ENCODE assay signal across 15 cellular contexts in the genomic region with DNA sequence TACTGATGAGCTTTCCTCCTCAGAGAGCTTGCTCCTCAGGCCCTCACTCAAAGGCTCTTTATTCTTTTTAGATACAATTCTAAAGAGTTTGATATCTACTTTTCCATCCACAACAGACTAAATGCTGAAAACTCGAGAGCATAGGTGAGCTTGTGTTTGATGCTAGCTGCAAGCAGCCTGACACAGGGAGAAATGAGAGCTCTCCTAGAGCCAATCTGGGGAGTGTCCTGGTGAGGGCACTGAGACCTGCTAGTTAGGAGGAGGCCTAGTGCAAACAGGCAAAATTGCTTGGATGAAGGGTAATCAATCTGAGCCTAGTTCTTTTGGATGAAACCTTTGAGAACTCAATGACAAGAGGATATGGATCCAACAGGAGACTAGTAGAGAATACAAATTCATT.
A peak's percentile ranks its signal among the peaks of the same experiment; 100 is the strongest.
DNase-seq lines count a peak whose midpoint lies in the region; ATAC-seq and TF ChIP-seq lines count a peak whose summit lies in the region.
"Had no signal": no experiment of that assay in that cellular context is flagged by ENCODE, and none has a peak within 500 bp of the region (broad histone marks: within the 10 kb centered on the region; RNA-seq: fewer than 3 reads in every experiment).

No MANE protein-coding gene starts in this region.

- DNase-seq in NCI-H1417 (lab: John Stamatoyannopoulos, UW) (peak in 2 of 3 experiments; percentile 43 to 57), NCI-H1417 treated with DMSO at 0.1 percent for 48 hours (lab: John Stamatoyannopoulos, UW) (no peak), left lobe of liver (ENCODE audit: low spot score) (no peak), GM10248 (ENCODE audit: extremely low spot score) (no peak), NCI-H128 (lab: John Stamatoyannopoulos, UW; ENCODE audit: unreplicated experiment) (no peak)
- DNase-seq: activated CD4-positive, alpha-beta T cell treated with anti-CD3 and anti-CD28 coated beads, Interleukin-2, amount 10 ng/mL, durations not matched to agents 24 days and 14 days; activated naive CD4-positive, alpha-beta T cell treated with Interleukin-2 at 50 U/mL for 16 hours; CD4-positive, CD25-positive, alpha-beta regulatory T cell; natural killer cell; SK-N-SH; small intestine had no signal

- H3K27ac ChIP-seq in angular gyrus (ENCODE audit: low read depth, low read length): peak overlapping the region; percentile 99
- H3K27ac ChIP-seq in temporal lobe (ENCODE audit: low read depth, low read length): peak overlapping the region; percentile 99
- H3K27ac ChIP-seq: A549 had no signal

- TF ChIP-seq CTCF in GM10248 (IDR thresholded peaks at IDR 0.05; ENCODE audit: control extremely low read depth, extremely low read depth, low read depth, missing control alignments): no peak

- POLR2A ChIA-PET in GM10248 (lab: Yijun Ruan, JAX): no interaction called here

- peak; percentile 49 for ATAC-seq in left lobe of liver
- no peak for ATAC-seq in GM19324 (IDR thresholded peaks at IDR 0.05; ENCODE audit: low FRiP score, unreplicated experiment)
- ATAC-seq: natural killer cell had no signal

- CTCF ChIA-PET in GM10248 (lab: Yijun Ruan, JAX): interaction anchor here (0.6 to 1.2 kb wide), 2 partner anchors 19 to 64 kb away, joined by 3 read pairs; no protein-coding TSS in a partner anchor

Comparison
In these comparisons a context has a peak if more than half of its experiments do, and no peak if none do; other contexts are left out.
1. DNase-seq: peak in NCI-H1417 (2 of 3); none in NCI-H1417 treated with DMSO at 0.1 percent for 48 hours (single experiment), left lobe of liver (single experiment), GM10248 (single experiment) and NCI-H128 (single experiment).